ENCODE assay signal across 23 cellular contexts in genomic region chr6:137690029-137690428, GRCh38.
DNase-seq lines count a peak whose midpoint lies in the region; ATAC-seq and TF ChIP-seq lines count a peak whose summit lies in the region.
"Had no signal": no experiment of that assay in that cellular context is flagged by ENCODE, and none has a peak within 500 bp of the region (broad histone marks: within the 10 kb centered on the region; RNA-seq: fewer than 3 reads in every experiment).

No MANE protein-coding gene starts in this region.

- H3K36me3 ChIP-seq in mucosa of descending colon (ENCODE audit: low read depth) (no peaks in the 10 kb centered on the region), heart left ventricle (no peaks in the 10 kb centered on the region)
- H3K36me3 ChIP-seq: BE2C, BLaER1 had no signal

- no peak overlapping the region for H3K4me3 Mint-ChIP-seq in stimulated activated effector memory CD8-positive, alpha-beta T cell treated with anti-CD3 and anti-CD28 coated beads, Interleukin-12 subunit alpha, Interleukin-12 subunit beta, amount 100 ng/mL, for 72 hours
- H3K4me3 Mint-ChIP-seq: CD14-positive monocyte; CD4-positive, alpha-beta memory T cell; CD4-positive, CD25-positive, alpha-beta regulatory T cell; CD8-positive, alpha-beta memory T cell had no signal

- H3K9me3 ChIP-seq in mucosa of descending colon = no peaks in the 10 kb centered on the region
- H3K9me3 ChIP-seq in heart left ventricle = no peaks in the 10 kb centered on the region
- H3K9me3 ChIP-seq: BE2C, BLaER1 had no signal

- no peak for TF ChIP-seq CTCF in mucosa of descending colon (IDR thresholded peaks at IDR 0.05)
- no peak for TF ChIP-seq CTCF in heart left ventricle (IDR thresholded peaks at IDR 0.05)

- H3K4me1 ChIP-seq in mucosa of descending colon (ENCODE audit: low read depth) = peaks cover 7% of the 10 kb centered on the region
- H3K4me1 ChIP-seq in heart left ventricle = peaks cover 0 to 14% (median 4%) of the 10 kb centered on the region in 12 donors
- H3K4me1 ChIP-seq: BE2C had no signal

- intact Hi-C loops in mucosa of descending colon (cut with DNase I, micrococcal nuclease) = no loop called here
- intact Hi-C loops in heart left ventricle (cut with DNase I) = no loop called here
- intact Hi-C loops in left ventricle myocardium superior (cut with micrococcal nuclease) = no loop called here

- no peaks in the 10 kb centered on the region for H3K27me3 ChIP-seq in heart left ventricle
- H3K27me3 ChIP-seq: BE2C, BLaER1 had no signal

- H3K36me3 Mint-ChIP-seq in stimulated activated effector memory CD8-positive, alpha-beta T cell treated with anti-CD3 and anti-CD28 coated beads, Interleukin-12 subunit alpha, Interleukin-12 subunit beta, amount 100 ng/mL, for 72 hours = peaks cover 5% of the 10 kb centered on the region
- H3K36me3 Mint-ChIP-seq: CD14-positive monocyte; CD4-positive, alpha-beta memory T cell; CD4-positive, CD25-positive, alpha-beta regulatory T cell had no signal

- H3K9me3 Mint-ChIP-seq in stimulated activated effector memory CD8-positive, alpha-beta T cell treated with anti-CD3 and anti-CD28 coated beads, Interleukin-12 subunit alpha, Interleukin-12 subunit beta, amount 100 ng/mL, for 72 hours = peaks cover 2% of the 10 kb centered on the region
- H3K9me3 Mint-ChIP-seq: CD8-positive, alpha-beta memory T cell had no signal

- no peak for TF ChIP-seq POLR2A in heart left ventricle (IDR thresholded peaks at IDR 0.05)

- DNase-seq in mucosa of descending colon = no peak
- no peak for DNase-seq in stimulated activated effector memory CD8-positive, alpha-beta T cell treated with anti-CD3 and anti-CD28 coated beads, Interleukin-12 subunit alpha, Interleukin-12 subunit beta, amount 100 ng/mL, for 72 hours (ENCODE audit: low spot score in 2 of 2)
- DNase-seq in NCI-H2107 (lab: John Stamatoyannopoulos, UW) = no peak
- DNase-seq in heart left ventricle = no peak
- DNase-seq in left ventricle myocardium superior = no peak
- DNase-seq: 8988T; ACHN; BE2C; C1 segment of cervical spinal cord; CD4-positive, alpha-beta memory T cell; CD4-positive, CD25-positive, alpha-beta regulatory T cell; CD8-positive, alpha-beta memory T cell; COR-L47; DMS 273 treated with DMSO at 0.1 percent for 48 hours; DMS153; DMS53; DMS79; DND-41; EL; GDM1 had no signal

- H3K4me1 Mint-ChIP-seq in stimulated activated effector memory CD8-positive, alpha-beta T cell treated with anti-CD3 and anti-CD28 coated beads, Interleukin-12 subunit alpha, Interleukin-12 subunit beta, amount 100 ng/mL, for 72 hours = peaks cover 72% of the 10 kb centered on the region
- H3K4me1 Mint-ChIP-seq: CD4-positive, alpha-beta memory T cell; CD4-positive, CD25-positive, alpha-beta regulatory T cell had no signal

- H3K4me3 ChIP-seq in mucosa of descending colon (no peak overlapping the region), heart left ventricle (no peak overlapping the region)
- H3K4me3 ChIP-seq: BLaER1, GM12878 had no signal

- H3K27ac Mint-ChIP-seq in stimulated activated effector memory CD8-positive, alpha-beta T cell treated with anti-CD3 and anti-CD28 coated beads, Interleukin-12 subunit alpha, Interleukin-12 subunit beta, amount 100 ng/mL, for 72 hours = peak overlapping the region; percentile 78
- H3K27ac Mint-ChIP-seq: CD14-positive monocyte; CD4-positive, alpha-beta memory T cell; CD4-positive, CD25-positive, alpha-beta regulatory T cell; CD8-positive, alpha-beta memory T cell had no signal

- ATAC-seq in mucosa of descending colon (peak; percentile 84), heart left ventricle (no peak), left ventricle myocardium superior (no peak)
- ATAC-seq in stimulated activated effector memory CD8-positive, alpha-beta T cell treated with anti-CD3 and anti-CD28 coated beads, Interleukin-12 subunit alpha, Interleukin-12 subunit beta, amount 100 ng/mL, for 72 hours = no peak
- ATAC-seq: GM12878 had no signal

- H3K27ac ChIP-seq in heart left ventricle = no peak overlapping the region
- H3K27ac ChIP-seq: BLaER1 had no signal
